Comparison of ENCODE assay signal across 14 cellular contexts in genomic region chr6:111685506-111685905, GRCh38.
DNase-seq lines count a peak whose midpoint lies in the region; ATAC-seq and TF ChIP-seq lines count a peak whose summit lies in the region.
"Had no signal": no experiment of that assay in that cellular context is flagged by ENCODE, and none has a peak within 500 bp of the region (broad histone marks: within the 10 kb centered on the region; RNA-seq: fewer than 3 reads in every experiment).

No MANE protein-coding gene starts in this region.

- peaks cover 2% of the 10 kb centered on the region for H3K36me3 ChIP-seq in mesendoderm (ENCODE audit: control insufficient read depth, insufficient read depth, low read length)
- H3K36me3 ChIP-seq in PC-3 (ENCODE audit: low read depth, low read length), result no peaks in the 10 kb centered on the region

- peak overlapping the region; percentile 74 for H3K27ac Mint-ChIP-seq in activated CD8-positive, alpha-beta T cell treated with anti-CD3 and anti-CD28 coated beads for 36 hours
- no peak overlapping the region for H3K27ac Mint-ChIP-seq in activated CD8-positive, alpha-beta T cell treated with anti-CD3 and anti-CD28 coated beads, Interleukin-2, amount 10 ng/mL, durations not matched to agents 7 days and 5 days
- H3K27ac Mint-ChIP-seq: activated CD8-positive, alpha-beta memory T cell treated with anti-CD3 and anti-CD28 coated beads, Interleukin-2, amount 10 ng/mL, durations not matched to agents 7 days and 5 days; T-helper 1 cell treated with Interleukin-12 subunit alpha and Interleukin-12 subunit beta and Interleukin-4 antibody, amounts not matched to agents 30 μg/mL and 1 μg/mL, for 36 hours had no signal

- H3K27ac ChIP-seq in adipose tissue (ENCODE audit: low read depth, low read length) (peak overlapping the region; percentile 82), mesendoderm (ENCODE audit: low read depth, low read length) (no peak overlapping the region), substantia nigra (ENCODE audit: low read depth, low read length, poor library complexity, severe bottlenecking) (peak overlapping the region; percentile 63), PC-3 (ENCODE audit: low read length) (no peak overlapping the region)
- H3K27ac ChIP-seq: KMS-11 had no signal

- no peak for DNase-seq in activated CD8-positive, alpha-beta T cell treated with anti-CD3 and anti-CD28 coated beads for 36 hours
- no peak for DNase-seq in activated CD8-positive, alpha-beta T cell treated with anti-CD3 and anti-CD28 coated beads, Interleukin-2, amount 10 ng/mL, durations not matched to agents 7 days and 5 days
- no peak for DNase-seq in mesendoderm
- no peak for DNase-seq in substantia nigra (lab: John Stamatoyannopoulos, UW)
- DNase-seq in SHP77 (lab: John Stamatoyannopoulos, UW), result no peak
- no peak for DNase-seq in PC-3
- DNase-seq in NCI-H187 (lab: John Stamatoyannopoulos, UW), result no peak
- DNase-seq: activated CD8-positive, alpha-beta memory T cell treated with anti-CD3 and anti-CD28 coated beads, Interleukin-2, amount 10 ng/mL, durations not matched to agents 7 days and 5 days; stimulated activated CD4-positive, alpha-beta T cell treated with anti-CD3 and anti-CD28 coated beads, Interleukin-2, amount 100 ng/mL, for 48 hours; stimulated activated naive CD8-positive, alpha-beta T cell treated with anti-CD3 and anti-CD28 coated beads, Interleukin-15, amount 100 ng/mL, for 72 hours had no signal

- H4K8ac ChIP-seq in mesendoderm (ENCODE audit: low read depth, low read length), result no peak overlapping the region

- no peaks in the 10 kb centered on the region for H3K9me3 ChIP-seq in PC-3 (ENCODE audit: low read length)

- no peak overlapping the region for H3K4me3 Mint-ChIP-seq in activated CD8-positive, alpha-beta T cell treated with anti-CD3 and anti-CD28 coated beads for 36 hours
- H3K4me3 Mint-ChIP-seq in activated CD8-positive, alpha-beta T cell treated with anti-CD3 and anti-CD28 coated beads, Interleukin-2, amount 10 ng/mL, durations not matched to agents 7 days and 5 days, result no peak overlapping the region
- H3K4me3 Mint-ChIP-seq: activated CD8-positive, alpha-beta memory T cell treated with anti-CD3 and anti-CD28 coated beads, Interleukin-2, amount 10 ng/mL, durations not matched to agents 7 days and 5 days; stimulated activated naive CD8-positive, alpha-beta T cell treated with anti-CD3 and anti-CD28 coated beads, Interleukin-15, amount 100 ng/mL, for 72 hours; T-helper 1 cell treated with Interleukin-12 subunit alpha and Interleukin-12 subunit beta and Interleukin-4 antibody, amounts not matched to agents 30 μg/mL and 1 μg/mL, for 36 hours had no signal

- no peak overlapping the region for H3K4ac ChIP-seq in mesendoderm (ENCODE audit: low read depth, low read length)

- H2AFZ ChIP-seq in PC-3 (ENCODE audit: low read length), result no peak overlapping the region

- ATAC-seq in activated CD8-positive, alpha-beta T cell treated with anti-CD3 and anti-CD28 coated beads for 36 hours, result no peak
- ATAC-seq in activated CD8-positive, alpha-beta T cell treated with anti-CD3 and anti-CD28 coated beads, Interleukin-2, amount 10 ng/mL, durations not matched to agents 7 days and 5 days, result no peak
- ATAC-seq in PC-3, result no peak
- ATAC-seq: activated CD8-positive, alpha-beta memory T cell treated with anti-CD3 and anti-CD28 coated beads, Interleukin-2, amount 10 ng/mL, durations not matched to agents 7 days and 5 days; esophagus mucosa had no signal

- no peak for TF ChIP-seq CTCF in activated CD8-positive, alpha-beta T cell treated with anti-CD3 and anti-CD28 coated beads for 36 hours (IDR thresholded peaks at IDR 0.05)
- no peak for TF ChIP-seq CTCF in PC-3 (conservative IDR thresholded peaks at IDR 0.05; ENCODE audit: low read depth, low read length)

- no peak overlapping the region for H3K18ac ChIP-seq in mesendoderm (ENCODE audit: low read length)

- no peaks in the 10 kb centered on the region for H3K27me3 Mint-ChIP-seq in activated CD8-positive, alpha-beta T cell treated with anti-CD3 and anti-CD28 coated beads for 36 hours
- no peaks in the 10 kb centered on the region for H3K27me3 Mint-ChIP-seq in activated CD8-positive, alpha-beta T cell treated with anti-CD3 and anti-CD28 coated beads, Interleukin-2, amount 10 ng/mL, durations not matched to agents 7 days and 5 days (ENCODE audit: low read depth)
- H3K27me3 Mint-ChIP-seq: activated CD8-positive, alpha-beta memory T cell treated with anti-CD3 and anti-CD28 coated beads, Interleukin-2, amount 10 ng/mL, durations not matched to agents 7 days and 5 days; stimulated activated naive CD8-positive, alpha-beta T cell treated with anti-CD3 and anti-CD28 coated beads, Interleukin-15, amount 100 ng/mL, for 72 hours had no signal

- POLR2A ChIA-PET in activated CD8-positive, alpha-beta T cell treated with anti-CD3 and anti-CD28 coated beads for 36 hours (lab: Charles Lee), result interaction anchor here (0.7 kb wide), 2 partner anchors 11 to 15 kb away, joined by 3 read pairs; no protein-coding TSS in a partner anchor
- POLR2A ChIA-PET in activated CD8-positive, alpha-beta T cell treated with anti-CD3 and anti-CD28 coated beads, Interleukin-2, amount 10 ng/mL, durations not matched to agents 7 days and 5 days (lab: Charles Lee), result no interaction called here
- POLR2A ChIA-PET in PC-3 (lab: Charles Lee; ENCODE audit: unreplicated experiment), result no interaction called here

- no peaks in the 10 kb centered on the region for H3K9me3 Mint-ChIP-seq in activated CD8-positive, alpha-beta T cell treated with anti-CD3 and anti-CD28 coated beads for 36 hours
- H3K9me3 Mint-ChIP-seq in activated CD8-positive, alpha-beta T cell treated with anti-CD3 and anti-CD28 coated beads, Interleukin-2, amount 10 ng/mL, durations not matched to agents 7 days and 5 days (ENCODE audit: insufficient read depth), result no peaks in the 10 kb centered on the region
- H3K9me3 Mint-ChIP-seq: stimulated activated naive CD8-positive, alpha-beta T cell treated with anti-CD3 and anti-CD28 coated beads, Interleukin-15, amount 100 ng/mL, for 72 hours; T-helper 1 cell treated with Interleukin-12 subunit alpha and Interleukin-12 subunit beta and Interleukin-4 antibody, amounts not matched to agents 30 μg/mL and 1 μg/mL, for 36 hours had no signal

- peaks cover 74% of the 10 kb centered on the region for H3K4me1 Mint-ChIP-seq in activated CD8-positive, alpha-beta T cell treated with anti-CD3 and anti-CD28 coated beads for 36 hours (ENCODE audit: low read depth)
- peaks cover 21% of the 10 kb centered on the region for H3K4me1 Mint-ChIP-seq in activated CD8-positive, alpha-beta T cell treated with anti-CD3 and anti-CD28 coated beads, Interleukin-2, amount 10 ng/mL, durations not matched to agents 7 days and 5 days (ENCODE audit: low read depth)

- no peak overlapping the region for H3K9ac ChIP-seq in mesendoderm (ENCODE audit: low read length)
- no peak overlapping the region for H3K9ac ChIP-seq in PC-3 (ENCODE audit: low read length)
- H3K9ac ChIP-seq: KMS-11 had no signal

- intact Hi-C loops in activated CD8-positive, alpha-beta T cell treated with anti-CD3 and anti-CD28 coated beads for 36 hours (cut with micrococcal nuclease), result no loop called here
- intact Hi-C loops in PC-3 (cut with micrococcal nuclease), result no loop called here

- no peaks in the 10 kb centered on the region for H3K79me2 ChIP-seq in mesendoderm (ENCODE audit: control insufficient read depth, insufficient read depth, low read length)
- no peaks in the 10 kb centered on the region for H3K79me2 ChIP-seq in PC-3 (ENCODE audit: low read length)

- H3K4me2 ChIP-seq in mesendoderm (ENCODE audit: low read length), result no peak overlapping the region
- H3K4me2 ChIP-seq in PC-3 (ENCODE audit: low read length), result no peak overlapping the region
- H3K4me2 ChIP-seq: KMS-11 had no signal

- H3K4me3 ChIP-seq in mesendoderm (ENCODE audit: low read length) (no peak overlapping the region), PC-3 (ENCODE audit: low read length) (no peak overlapping the region)

- no peak overlapping the region for H2AK5ac ChIP-seq in mesendoderm (ENCODE audit: low read length)

- 24 to 63% (median 37%) methylated on average over 2 of the region's 2 CpGs for WGBS in adipose tissue, 3 donors
- WGBS in mesendoderm (ENCODE audit: extremely low coverage, insufficient coverage, low lambda C conversion rate), result no CpG with 5 or more reads among the region's 2 CpGs

- no TSS peak for BruUV-seq in PC-3 (replicated peaks; lab: Mats Ljungman, UMichigan)

- no peak overlapping the region for H3K56ac ChIP-seq in mesendoderm (ENCODE audit: low read length)

- no peaks in the 10 kb centered on the region for H3F3A ChIP-seq in PC-3 (ENCODE audit: low read length, unreplicated experiment)

- H3K36me3 Mint-ChIP-seq in activated CD8-positive, alpha-beta T cell treated with anti-CD3 and anti-CD28 coated beads for 36 hours (ENCODE audit: low read depth), result peaks cover 79% of the 10 kb centered on the region
- peaks cover 59% of the 10 kb centered on the region for H3K36me3 Mint-ChIP-seq in activated CD8-positive, alpha-beta T cell treated with anti-CD3 and anti-CD28 coated beads, Interleukin-2, amount 10 ng/mL, durations not matched to agents 7 days and 5 days (ENCODE audit: low read depth)

- H3K4me1 ChIP-seq in mesendoderm (ENCODE audit: control insufficient read depth, low read depth, low read length) (peaks cover 5% of the 10 kb centered on the region), PC-3 (ENCODE audit: insufficient read depth, low read length) (no peaks in the 10 kb centered on the region)

- no peak overlapping the region for H2BK5ac ChIP-seq in mesendoderm (ENCODE audit: low read length)

- peak overlapping the region; percentile 75 for H3K23ac ChIP-seq in mesendoderm (ENCODE audit: low read length)

- no peak overlapping the region for H4K5ac ChIP-seq in mesendoderm (ENCODE audit: low read length)

- CTCF ChIA-PET in activated CD8-positive, alpha-beta T cell treated with anti-CD3 and anti-CD28 coated beads for 36 hours (lab: Charles Lee), result interaction anchor here (0.9 kb wide), 1 partner anchor 18 kb away, joined by 3 read pairs; no protein-coding TSS in a partner anchor
- CTCF ChIA-PET in activated CD8-positive, alpha-beta T cell treated with anti-CD3 and anti-CD28 coated beads, Interleukin-2, amount 10 ng/mL, durations not matched to agents 7 days and 5 days (lab: Charles Lee), result interaction anchor here (0.8 kb wide), 1 partner anchor 25 kb away, joined by 3 read pairs; no protein-coding TSS in a partner anchor
- CTCF ChIA-PET in PC-3 (lab: Charles Lee), result no interaction called here

- H3K27me3 ChIP-seq in mesendoderm (ENCODE audit: insufficient read depth, low read length, poor library complexity) (no peaks in the 10 kb centered on the region), PC-3 (ENCODE audit: low read length) (no peaks in the 10 kb centered on the region)

- no peak overlapping the region for H2BK15ac ChIP-seq in mesendoderm (replicated peaks; ENCODE audit: low read depth)

- H3K9me2 ChIP-seq in PC-3 (replicated peaks; ENCODE audit: low read length), result no peaks in the 10 kb centered on the region

- no peak overlapping the region for H2BK120ac ChIP-seq in mesendoderm (ENCODE audit: low read depth, low read length)

- H4K20me1 ChIP-seq in PC-3 (ENCODE audit: low read length), result no peaks in the 10 kb centered on the region

- no peaks in the 10 kb centered on the region for H3K79me1 ChIP-seq in mesendoderm (ENCODE audit: low read length)

Comparison
In these comparisons a context has a peak if more than half of its experiments do, and no peak if none do; other contexts are left out.
1. H3K27ac ChIP-seq: peak in adipose tissue (single experiment) and substantia nigra (single experiment); none in mesendoderm (single experiment) and PC-3 (single experiment).